10 cellular contexts compared by ENCODE assay signal in the genomic region with DNA sequence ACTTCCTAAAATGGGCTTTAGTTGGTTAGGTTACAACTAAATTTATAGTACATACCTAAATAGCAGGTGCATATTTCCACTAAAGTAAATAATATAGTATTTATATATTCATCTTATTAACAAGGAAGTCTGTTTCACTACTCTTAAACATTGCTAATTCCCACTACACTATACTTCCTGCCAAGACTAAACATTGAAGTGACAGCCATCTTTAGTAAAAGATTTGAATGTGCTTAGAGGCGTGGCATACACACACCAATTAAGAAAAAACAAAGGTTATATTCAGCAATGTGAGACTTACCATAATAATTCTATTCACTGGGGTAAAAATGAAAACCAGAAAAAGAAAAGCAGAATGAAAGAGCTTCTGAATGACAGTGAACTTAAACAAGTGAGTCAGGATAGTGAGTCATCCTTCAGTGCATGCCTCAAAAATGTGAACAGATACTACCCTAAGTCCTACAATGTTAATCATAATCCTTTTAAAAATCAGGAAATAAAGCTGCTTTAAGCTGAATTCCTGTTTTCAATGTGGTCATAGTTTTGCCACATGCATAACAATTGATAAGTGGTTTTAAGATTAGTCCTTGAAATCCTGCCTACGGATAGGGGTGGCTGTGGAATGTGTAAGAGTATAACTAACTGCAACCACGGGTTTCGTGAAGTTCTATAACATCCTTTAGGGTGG. TPM values are rescaled to one million over a fixed set of nuclear protein-coding genes. Genes with fewer than 3 reads are reported as not detected.
DNase-seq lines count a peak whose midpoint lies in the region; ATAC-seq and TF ChIP-seq lines count a peak whose summit lies in the region.
"Had no signal": no experiment of that assay in that cellular context is flagged by ENCODE, and none has a peak within 500 bp of the region (broad histone marks: within the 10 kb centered on the region; RNA-seq: fewer than 3 reads in every experiment).

No MANE protein-coding gene starts in this region.

- DNase-seq in NK-92 treated with Interleukin-12 subunit alpha and Interleukin-12 subunit beta, amount 100 ng/mL, for 24 hours (lab: John Stamatoyannopoulos, UW) = no peak
- DNase-seq in occipital lobe (lab: John Stamatoyannopoulos, UW) = no peak
- no peak for DNase-seq in activated CD8-positive, alpha-beta memory T cell treated with anti-CD3 and anti-CD28 coated beads, Interleukin-2, amount 50 U/mL, for 4 hours
- DNase-seq: heart right ventricle had no signal

- H3K9me3 Mint-ChIP-seq in IgD-negative memory B cell (no peaks in the 10 kb centered on the region), brain (peaks cover 18 to 25% (median 19%) of the 10 kb centered on the region in 5 experiments)

- no peak for ATAC-seq in HG03521 (IDR thresholded peaks at IDR 0.05; ENCODE audit: unreplicated experiment)

- H3K79me2 ChIP-seq in DOHH2 (ENCODE audit: control insufficient read depth, low read length) = peaks cover 94% of the 10 kb centered on the region

- H3K36me3 Mint-ChIP-seq in IgD-negative memory B cell = no peaks in the 10 kb centered on the region
- H3K36me3 Mint-ChIP-seq in brain = peaks cover 26% of the 10 kb centered on the region

- H3K4me3 ChIP-seq in DOHH2 (ENCODE audit: low read length) (peak overlapping the region; percentile 73), muscle layer of duodenum (ENCODE audit: low read depth in 1 of 2, low read length in 2 of 2) (no peak overlapping the region)
- H3K4me3 ChIP-seq: heart right ventricle had no signal

- TF ChIP-seq CTCF in DOHH2 (IDR thresholded peaks at IDR 0.05; ENCODE audit: low read depth, low read length, poor library complexity, severe bottlenecking) (no peak), brain (conservative IDR thresholded peaks at IDR 0.05) (no peak)

- H3K27me3 Mint-ChIP-seq in IgD-negative memory B cell (no peaks in the 10 kb centered on the region), brain (no peaks in the 10 kb centered on the region)

- peaks cover 87% of the 10 kb centered on the region for H3K4me1 ChIP-seq in DOHH2 (ENCODE audit: control insufficient read depth, low read length)
- peaks cover 5 to 10% of the 10 kb centered on the region in 2 donors for H3K4me1 ChIP-seq in muscle layer of duodenum (ENCODE audit: control insufficient read depth in 1 of 2, insufficient read depth in 2 of 2, low read length in 2 of 2)

- H3K27ac Mint-ChIP-seq in IgD-negative memory B cell = peak overlapping the region; percentile 32 to 80 (median 62)
- peak overlapping the region in 4 of 5 experiments; percentile 37 to 92 (median 84) for H3K27ac Mint-ChIP-seq in brain

- no peaks in the 10 kb centered on the region for H3K9me3 ChIP-seq in DOHH2 (ENCODE audit: control insufficient read depth, insufficient read depth, low read length)
- H3K9me3 ChIP-seq in muscle layer of duodenum (ENCODE audit: control insufficient read depth in 1 of 2, low read length in 2 of 2) = no peaks in the 10 kb centered on the region

- H3K36me3 ChIP-seq in DOHH2 (ENCODE audit: control insufficient read depth, low read length) (peaks cover 10% of the 10 kb centered on the region), muscle layer of duodenum (ENCODE audit: control insufficient read depth in 1 of 2, insufficient read depth in 2 of 2, low read length in 2 of 2) (no peaks in the 10 kb centered on the region)
- H3K36me3 ChIP-seq: heart right ventricle had no signal

- H3K4me3 Mint-ChIP-seq in IgD-negative memory B cell (peak overlapping the region in 3 of 4 donors; percentile 42 to 89 (median 73)), brain (peak overlapping the region in 2 of 5 experiments; percentile 26 to 41)

- H3K27ac ChIP-seq in DOHH2 (ENCODE audit: low read depth, low read length) = peak overlapping the region; percentile 95
- peak overlapping the region; percentile 60 for H3K27ac ChIP-seq in muscle layer of duodenum (ENCODE audit: low read length)
- H3K27ac ChIP-seq: HL-60 had no signal

- peaks cover 21% of the 10 kb centered on the region for H4K20me1 ChIP-seq in DOHH2 (ENCODE audit: control insufficient read depth, insufficient read depth, low read depth, low read length)

- H3K4me1 Mint-ChIP-seq in IgD-negative memory B cell (peaks cover 68 to 72% (median 70%) of the 10 kb centered on the region in 3 donors), brain (peaks cover 44% of the 10 kb centered on the region)

- H3F3A ChIP-seq in DOHH2 (ENCODE audit: control insufficient read depth, insufficient read depth) = peaks cover 49% of the 10 kb centered on the region

- H3K27me3 ChIP-seq in DOHH2 (ENCODE audit: control insufficient read depth, low read length) = no peaks in the 10 kb centered on the region
- H3K27me3 ChIP-seq in muscle layer of duodenum (ENCODE audit: low read depth, low read length) = no peaks in the 10 kb centered on the region
- H3K27me3 ChIP-seq: heart right ventricle had no signal

- H3K9me2 ChIP-seq in DOHH2 (replicated peaks; ENCODE audit: control insufficient read depth, low read length) = no peaks in the 10 kb centered on the region

- peak overlapping the region; percentile 93 for H3K4me2 ChIP-seq in DOHH2 (ENCODE audit: low read length)

RNA-seq across cellular contexts. Expression of a gene that starts 59.4 kb away (rescaled TPM):
- polyA plus RNA-seq in IgD-negative memory B cell = 39.3 TPM
- polyA plus RNA-seq in brain (ENCODE audit: insufficient read depth, low read depth, low replicate concordance) = 8.7 TPM
- 40.2 TPM for total RNA-seq in occipital lobe
